24 cellular contexts compared by ENCODE assay signal in the genomic region with DNA sequence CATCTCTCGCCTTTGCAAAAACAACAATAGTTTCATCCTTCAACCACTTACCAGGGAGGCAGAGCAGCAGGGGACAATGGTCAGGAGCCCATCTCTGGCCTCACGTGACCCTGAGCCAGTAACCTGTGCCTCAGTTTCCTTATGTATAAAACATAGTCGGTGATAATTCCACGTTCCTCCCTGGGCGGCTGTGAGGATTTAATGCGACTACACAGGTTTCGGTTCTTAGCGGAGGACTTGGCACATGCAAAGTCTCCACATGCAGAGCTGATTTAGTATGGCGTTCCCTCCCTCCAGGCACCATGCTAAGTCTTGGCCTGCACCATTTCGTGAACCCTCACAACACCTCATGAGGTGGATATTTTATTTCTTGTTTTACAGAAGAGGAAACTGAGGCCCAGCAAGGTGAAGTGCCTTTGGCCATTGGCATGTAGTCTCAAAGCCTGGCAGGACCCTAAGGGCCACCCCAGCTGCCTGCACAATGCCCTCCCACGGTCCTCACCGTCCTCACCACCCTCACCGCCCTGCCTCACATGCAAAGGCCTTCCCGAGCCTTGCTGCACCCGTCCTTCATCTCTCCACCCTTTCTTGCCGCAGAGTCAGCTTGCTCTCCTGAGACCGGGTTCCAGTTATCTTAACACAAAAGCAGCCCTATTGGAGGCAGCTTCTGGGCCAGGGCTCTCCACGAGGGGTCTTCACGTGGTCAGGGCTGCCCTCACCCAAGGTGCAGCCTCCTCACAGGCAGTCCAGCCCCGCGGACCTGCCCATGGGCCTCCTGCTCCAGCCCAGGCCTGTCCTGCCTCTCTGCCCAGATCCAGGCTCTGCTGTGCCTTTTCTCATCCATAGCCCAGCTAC. TPM values are rescaled to one million over a fixed set of nuclear protein-coding genes. Genes with fewer than 3 reads are reported as not detected.
DNase-seq lines count a peak whose midpoint lies in the region; ATAC-seq and TF ChIP-seq lines count a peak whose summit lies in the region.
"Had no signal": no experiment of that assay in that cellular context is flagged by ENCODE, and none has a peak within 500 bp of the region (broad histone marks: within the 10 kb centered on the region; RNA-seq: fewer than 3 reads in every experiment).

No MANE protein-coding gene starts in this region.

- peak; percentile 15 for ATAC-seq in upper lobe of right lung
- ATAC-seq: Right ventricle myocardium inferior had no signal

- no peak overlapping the region for H3K4me3 Mint-ChIP-seq in nephron progenitor cell
- H3K4me3 Mint-ChIP-seq: CD14-positive monocyte; CD8-positive, alpha-beta memory T cell; HFFc6 had no signal

- in situ Hi-C loops in brain microvascular endothelial cell (cut with HindIII; ENCODE audit: low pct_ligation_motif_present, low sequenced_read_pairs) = no loop called here

- no peak overlapping the region for H3K27ac ChIP-seq in coronary artery
- no peak overlapping the region for H3K27ac ChIP-seq in upper lobe of right lung
- H3K27ac ChIP-seq in brain microvascular endothelial cell = no peak overlapping the region
- H3K27ac ChIP-seq: 22Rv1, GM23248, KMS-11, SJCRH30 had no signal

- no peaks in the 10 kb centered on the region for H3K4me1 ChIP-seq in upper lobe of right lung
- H3K4me1 ChIP-seq: BE2C, HAP-1, SJCRH30 had no signal

- H3K36me3 ChIP-seq in upper lobe of right lung (no peaks in the 10 kb centered on the region), brain microvascular endothelial cell (replicated peaks) (no peaks in the 10 kb centered on the region)
- H3K36me3 ChIP-seq: BE2C, HAP-1, SJCRH30 had no signal

- TF ChIP-seq CTCF in coronary artery (IDR thresholded peaks at IDR 0.05) = no peak
- TF ChIP-seq CTCF in nephron progenitor cell (IDR thresholded peaks at IDR 0.05) = no peak
- no peak for TF ChIP-seq CTCF in upper lobe of right lung (IDR thresholded peaks at IDR 0.05)
- no peak for TF ChIP-seq CTCF in brain microvascular endothelial cell (IDR thresholded peaks at IDR 0.05; ENCODE audit: low read depth, low read length, missing control alignments)

- intact Hi-C loops in upper lobe of right lung (cut with DNase I) = no loop called here

- H3K27ac Mint-ChIP-seq in nephron progenitor cell = peak overlapping the region; percentile 29
- H3K27ac Mint-ChIP-seq: CD14-positive monocyte; CD8-positive, alpha-beta memory T cell; HFFc6 had no signal

- H3K36me3 Mint-ChIP-seq in nephron progenitor cell (ENCODE audit: low read depth) = no peaks in the 10 kb centered on the region
- H3K36me3 Mint-ChIP-seq: CD14-positive monocyte; CD8-positive, alpha-beta memory T cell had no signal

- H3K9me3 ChIP-seq in upper lobe of right lung = no peaks in the 10 kb centered on the region
- H3K9me3 ChIP-seq: BE2C, HAP-1, SJCRH30 had no signal

- H3K4me3 ChIP-seq in coronary artery (no peak overlapping the region), upper lobe of right lung (no peak overlapping the region), brain microvascular endothelial cell (ENCODE audit: low read depth, low read length) (no peak overlapping the region)
- H3K4me3 ChIP-seq: GM23248, HAP-1, SJCRH30 had no signal

- H3K27me3 ChIP-seq in upper lobe of right lung = peaks cover 4% of the 10 kb centered on the region
- H3K27me3 ChIP-seq in brain microvascular endothelial cell (replicated peaks) = no peaks in the 10 kb centered on the region
- H3K27me3 ChIP-seq: BE2C had no signal

- H3K4me1 Mint-ChIP-seq in nephron progenitor cell = peaks cover 17% of the 10 kb centered on the region
- H3K4me1 Mint-ChIP-seq: CD8-positive, alpha-beta memory T cell had no signal

- peaks cover 94% of the 10 kb centered on the region for H3K27me3 Mint-ChIP-seq in nephron progenitor cell (ENCODE audit: low read depth, poor library complexity)

- peaks cover 6% of the 10 kb centered on the region for H3K9me3 Mint-ChIP-seq in nephron progenitor cell
- H3K9me3 Mint-ChIP-seq: CD8-positive, alpha-beta memory T cell; HFFc6 had no signal

- DNase-seq in activated CD8-positive, alpha-beta memory T cell treated with anti-CD3 and anti-CD28 coated beads for 24 hours = peak; percentile 15
- no peak for DNase-seq in activated CD8-positive, alpha-beta memory T cell treated with anti-CD3 and anti-CD28 coated beads, Interleukin-2, amount 50 U/mL, for 4 hours
- DNase-seq in coronary artery (ENCODE audit: low spot score) (peak; percentile 57), nephron progenitor cell (no peak), upper lobe of right lung (no peak), brain microvascular endothelial cell (no peak), cortex of kidney (lab: John Stamatoyannopoulos, UW) (no peak), DMS114 treated with DMSO at 0.1 percent for 48 hours (lab: John Stamatoyannopoulos, UW; ENCODE audit: unreplicated experiment) (no peak)
- DNase-seq: BE2C; CD8-positive, alpha-beta memory T cell; NCI-H1048; NCI-H1417 treated with DMSO at 0.1 percent for 48 hours; NCI-H187; NCI-H2171 treated with DMSO at 0.1 percent for 48 hours; NCI-H524; NCI-H748 treated with DMSO at 0.1 percent for 48 hours had no signal

RNA-seq across cellular contexts. Expression of gene SYF2, which starts 48.9 kb away (rescaled TPM):
- 38.8 TPM for total RNA-seq in upper lobe of right lung

Comparison
In these comparisons a context has a peak if more than half of its experiments do, and no peak if none do; other contexts are left out.
1. DNase-seq: peak in activated CD8-positive, alpha-beta memory T cell treated with anti-CD3 and anti-CD28 coated beads for 24 hours (single experiment) and coronary artery (single experiment); none in activated CD8-positive, alpha-beta memory T cell treated with anti-CD3 and anti-CD28 coated beads, Interleukin-2, amount 50 U/mL, for 4 hours (single experiment), nephron progenitor cell (single experiment), upper lobe of right lung (single experiment), brain microvascular endothelial cell (single experiment), cortex of kidney (single experiment) and DMS114 treated with DMSO at 0.1 percent for 48 hours (single experiment).